Comparison of ENCODE assay signal across 25 cellular contexts in the genomic region with DNA sequence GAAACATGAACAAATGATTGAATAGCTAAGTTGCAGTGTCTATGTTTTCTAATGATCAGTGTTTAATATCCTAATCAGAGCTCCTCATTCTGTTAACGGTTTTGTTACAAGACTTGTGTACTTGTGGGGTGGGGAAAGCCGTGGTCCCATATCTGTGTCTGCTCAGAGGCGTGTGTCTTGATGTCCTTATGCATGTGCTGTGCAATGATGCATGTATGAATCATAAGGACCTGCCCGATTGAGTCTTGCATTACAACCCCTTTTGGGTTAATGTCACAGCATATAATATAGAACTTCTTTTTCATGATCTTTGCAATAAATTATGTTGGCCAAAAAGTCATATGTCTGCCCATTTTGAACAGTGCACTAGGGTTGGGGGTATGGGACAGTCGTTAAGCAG.
"Had no signal": no experiment of that assay in that cellular context is flagged by ENCODE, and none has a peak within 500 bp of the region (broad histone marks: within the 10 kb centered on the region; RNA-seq: fewer than 3 reads in every experiment).

No MANE protein-coding gene starts in this region.

- DNase-seq: activated CD4-positive, alpha-beta T cell treated with anti-CD3 and anti-CD28 coated beads for 4 hours; activated CD4-positive, alpha-beta T cell treated with anti-CD3 and anti-CD28 coated beads, Interleukin-2, amount 50 U/mL, for 48 hours; activated CD4-positive, CD25-positive, alpha-beta regulatory T cell; activated gamma-delta T cell treated with Interleukin-2 at 50 U/mL for 16 hours; activated T-cell treated with anti-CD3 and anti-CD28 coated beads, Interleukin-2, amount 50 U/mL, for 72 hours; brain microvascular endothelial cell; colonic mucosa; dorsolateral prefrontal cortex; effector memory CD8-positive, alpha-beta T cell; kidney; lower lobe of right lung; naive thymus-derived CD8-positive, alpha-beta T cell; stimulated activated CD4-positive, alpha-beta T cell treated with anti-CD3 and anti-CD28 coated beads, Interleukin-2, amount 100 ng/mL, for 48 hours; stimulated activated CD8-positive, alpha-beta memory T cell treated with anti-CD3 and anti-CD28 coated beads, Interleukin-4, amount 100 ng/mL, for 48 hours; stimulated activated naive CD4-positive, alpha-beta T cell treated with Interleukin-2 at 50 U/mL for 16 hours; T1000 had no signal

- ATAC-seq: activated T-cell treated with anti-CD3 and anti-CD28 coated beads, Interleukin-2, amount 50 U/mL, for 72 hours; effector memory CD8-positive, alpha-beta T cell; lower lobe of right lung; naive thymus-derived CD8-positive, alpha-beta T cell; sciatic nerve had no signal

- H3K4me1 ChIP-seq: colonic mucosa had no signal

- H3K9me3 Mint-ChIP-seq: activated naive CD4-positive, alpha-beta T cell treated with anti-CD3 and anti-CD28 coated beads, Interleukin-2, amount 50 U/mL, for 24 hours; activated T-cell treated with anti-CD3 and anti-CD28 coated beads, Interleukin-2, amount 50 U/mL, for 72 hours; central memory CD8-positive, alpha-beta T cell; effector memory CD8-positive, alpha-beta T cell; naive thymus-derived CD8-positive, alpha-beta T cell; type B pancreatic cell had no signal

- H3K27ac ChIP-seq: ascending aorta, brain microvascular endothelial cell, colonic mucosa, esophagus muscularis mucosa, lower lobe of right lung, thoracic aorta, vagina had no signal

- H3K4me3 ChIP-seq: ascending aorta, colonic mucosa, dorsolateral prefrontal cortex, esophagus muscularis mucosa, lower lobe of right lung, thoracic aorta, vagina had no signal

- H3K27ac Mint-ChIP-seq: activated naive CD4-positive, alpha-beta T cell treated with anti-CD3 and anti-CD28 coated beads, Interleukin-2, amount 50 U/mL, for 24 hours; activated T-cell treated with anti-CD3 and anti-CD28 coated beads, Interleukin-2, amount 50 U/mL, for 72 hours; effector memory CD8-positive, alpha-beta T cell; type B pancreatic cell had no signal

- H3K27me3 ChIP-seq: ascending aorta, brain microvascular endothelial cell, colonic mucosa, dorsolateral prefrontal cortex, esophagus muscularis mucosa, vagina had no signal

- H3K4me3 Mint-ChIP-seq: activated naive CD4-positive, alpha-beta T cell treated with anti-CD3 and anti-CD28 coated beads, Interleukin-2, amount 50 U/mL, for 24 hours; activated T-cell treated with anti-CD3 and anti-CD28 coated beads, Interleukin-2, amount 50 U/mL, for 72 hours; central memory CD8-positive, alpha-beta T cell; effector memory CD8-positive, alpha-beta T cell; naive thymus-derived CD8-positive, alpha-beta T cell; type B pancreatic cell had no signal

- FAIRE-seq: endothelial cell of umbilical vein, kidney had no signal

- H3K36me3 ChIP-seq: brain microvascular endothelial cell, colonic mucosa, vagina had no signal

- H3K9me3 ChIP-seq: ascending aorta, colonic mucosa, esophagus muscularis mucosa, lower lobe of right lung, thoracic aorta, vagina had no signal
